Comparison of ENCODE assay signal across 8 cellular contexts in the genomic region with DNA sequence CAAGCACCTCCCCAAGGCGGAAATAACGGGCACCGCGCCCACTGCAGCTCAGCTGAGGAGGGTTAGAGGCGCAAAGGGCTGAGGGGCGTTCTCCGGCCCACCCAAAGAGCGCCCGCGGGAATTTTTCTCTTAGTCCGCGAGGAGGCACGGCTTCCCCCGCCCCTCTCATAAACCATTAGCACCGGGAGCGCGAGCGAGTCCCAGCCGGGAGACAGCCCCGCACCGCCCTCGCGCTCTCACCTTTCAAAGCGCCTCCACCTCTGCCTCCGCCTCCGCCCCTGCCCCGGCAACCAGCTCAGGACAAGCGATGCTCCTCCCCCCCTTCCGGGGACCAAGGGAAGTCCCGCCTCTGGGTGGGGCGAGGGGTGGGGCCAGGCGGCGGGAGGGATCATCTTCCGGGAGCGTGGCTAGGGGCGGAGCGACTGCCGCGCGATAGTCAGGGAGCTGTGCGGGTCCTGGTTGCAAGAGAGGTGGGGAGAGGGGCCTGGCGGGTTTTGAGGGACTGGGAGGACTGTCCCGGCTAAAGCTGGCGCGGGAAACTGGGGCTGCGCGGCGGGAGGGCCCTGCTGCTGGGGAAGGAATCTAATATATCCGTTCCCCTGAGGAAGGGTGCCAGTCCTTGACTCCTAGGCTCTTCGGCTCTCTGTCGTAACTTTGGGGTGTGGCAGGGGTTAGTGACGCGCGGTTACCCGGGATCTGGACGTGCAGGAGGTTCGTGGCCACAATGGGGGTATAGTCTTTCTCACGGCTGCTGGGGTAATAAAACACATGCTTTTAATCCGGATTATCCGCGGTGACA. TPM values are rescaled to one million over a fixed set of nuclear protein-coding genes. Genes with fewer than 3 reads are reported as not detected.
DNase-seq lines count a peak whose midpoint lies in the region; FAIRE-seq and TF ChIP-seq lines count a peak whose summit lies in the region.

A gene (minus strand): TSS at position 309 of the 799 bp plus-strand sequence. CDS start 5,165 bp downstream, outside the sequence.
A gene (plus strand): TSS at position 410 of the 799 bp plus-strand sequence. CDS start 637 bp downstream, outside the sequence.

- H4K91ac ChIP-seq in neuronal stem cell (ENCODE audit: low read depth, low read length, poor library complexity): no peak within 1 kb of the TSS

- H3K36me3 ChIP-seq in MM.1S (replicated peaks; ENCODE audit: insufficient read depth, low read length): no peaks in the 10 kb centered on the region
- peaks cover 0 to 42% of the 10 kb centered on the region in 2 donors for H3K36me3 ChIP-seq in neuronal stem cell (replicated peaks in 1 of 2; ENCODE audit: control insufficient read depth in 2 of 2, insufficient read depth in 2 of 2, low read length in 2 of 2)
- peaks cover 0 to 5% (median 0%) of the 10 kb centered on the region in 5 donors for H3K36me3 ChIP-seq in subcutaneous abdominal adipose tissue (ENCODE audit: control insufficient read depth in 5 of 5, insufficient read depth in 5 of 5, low read length in 5 of 5)

- no peaks in the 10 kb centered on the region for H3K9me3 ChIP-seq in MM.1S (replicated peaks; ENCODE audit: insufficient read depth, low read length)
- peaks cover 6 to 31% of the 10 kb centered on the region in 2 donors for H3K9me3 ChIP-seq in neuronal stem cell (replicated peaks in 1 of 2; ENCODE audit: control insufficient read depth in 2 of 2, insufficient read depth in 1 of 2, low read depth in 1 of 2, low read length in 2 of 2)
- H3K9me3 ChIP-seq in subcutaneous abdominal adipose tissue (ENCODE audit: control insufficient read depth in 5 of 5, low read length in 5 of 5): no peaks in the 10 kb centered on the region

- H3K27ac ChIP-seq in MM.1S (ENCODE audit: low read length) (peak within 1 kb of the TSS; percentile 39; the same call in 1 of the 2 replicates), neuronal stem cell (replicated peaks; ENCODE audit: low read length) (peak within 1 kb of the TSS; percentile 100), subcutaneous abdominal adipose tissue (ENCODE audit: low read depth, low read length) (peak within 1 kb of the TSS; percentile 90)

- no CpG with 5 or more reads among the region's 61 CpGs for WGBS in neuronal stem cell (ENCODE audit: extremely low coverage in 2 of 2, insufficient read length in 2 of 2, insufficient replicate concordance in 1 of 2), 2 donors

- 0 out of 2 replicates have a peak, but pooled peaks cover 5% of the 10 kb centered on the region for H3K4me1 ChIP-seq in MM.1S (ENCODE audit: low read length)
- peaks cover 0 to 6% of the 10 kb centered on the region in 2 donors for H3K4me1 ChIP-seq in neuronal stem cell (ENCODE audit: control insufficient read depth in 2 of 2, insufficient read depth in 1 of 2, low read depth in 1 of 2, low read length in 2 of 2)
- H3K4me1 ChIP-seq in subcutaneous abdominal adipose tissue (ENCODE audit: control insufficient read depth in 5 of 5, insufficient read depth in 5 of 5, low read length in 5 of 5): peaks cover 0 to 25% (median 22%) of the 10 kb centered on the region in 5 donors

- H3K79me2 ChIP-seq in MM.1S (ENCODE audit: low read length): peaks cover 19% of the 10 kb centered on the region

- peak; percentile 94 for DNase-seq in HCEC 1CT
- peak; percentile 94 for DNase-seq in MM.1S
- peak; percentile 84 for DNase-seq in SHP77 treated with DMSO at 0.1 percent for 48 hours (lab: John Stamatoyannopoulos, UW)
- peak; percentile 99 for DNase-seq in activated gamma-delta T cell treated with Interleukin-2 at 50 U/mL for 16 hours
- DNase-seq in foreskin melanocyte: peak; percentile 83
- peak; percentile 96 for DNase-seq in neuronal stem cell (ENCODE audit: low spot score)

- H3K14ac ChIP-seq in neuronal stem cell (ENCODE audit: low read length): no peak within 1 kb of the TSS

- no peaks in the 10 kb centered on the region for H3K79me1 ChIP-seq in neuronal stem cell (ENCODE audit: low read depth, low read length)

- H3K18ac ChIP-seq in neuronal stem cell (ENCODE audit: low read length): peak within 1 kb of the TSS; percentile 97

- no peaks in the 10 kb centered on the region for H3K27me3 ChIP-seq in MM.1S (replicated peaks; ENCODE audit: insufficient read depth, low read length)
- no peaks in the 10 kb centered on the region for H3K27me3 ChIP-seq in neuronal stem cell (ENCODE audit: control insufficient read depth in 3 of 3, insufficient read depth in 3 of 3, low read depth in 1 of 3, low read length in 3 of 3)
- H3K27me3 ChIP-seq in subcutaneous abdominal adipose tissue (ENCODE audit: control insufficient read depth in 5 of 5, insufficient read depth in 4 of 5, low read length in 5 of 5): no peaks in the 10 kb centered on the region

- peak within 1 kb of the TSS; percentile 90 for H2BK5ac ChIP-seq in neuronal stem cell (ENCODE audit: low read length)

- H3K9me2 ChIP-seq in MM.1S (replicated peaks; ENCODE audit: insufficient read depth, low read length): no peaks in the 10 kb centered on the region

- peak within 1 kb of the TSS; percentile 65 for H3K9ac ChIP-seq in MM.1S (ENCODE audit: low read length)
- peak within 1 kb of the TSS; percentile 87 for H3K9ac ChIP-seq in neuronal stem cell (ENCODE audit: low read depth, low read length, poor library complexity)
- peak within 1 kb of the TSS; percentile 73 to 98 (median 96) for H3K9ac ChIP-seq in subcutaneous abdominal adipose tissue (ENCODE audit: low read length in 5 of 5)

- peak within 1 kb of the TSS; percentile 28 for H2BK120ac ChIP-seq in neuronal stem cell (ENCODE audit: low read depth, low read length)

- H4K20me1 ChIP-seq in MM.1S (ENCODE audit: insufficient read depth, low read length): no peaks in the 10 kb centered on the region

- no peak within 1 kb of the TSS for H2BK12ac ChIP-seq in neuronal stem cell (ENCODE audit: low read length)

- peak; percentile 84 for FAIRE-seq in G401.6 (lab: Jason Lieb, UNC)

- H3K4ac ChIP-seq in neuronal stem cell (ENCODE audit: low read length): no peak within 1 kb of the TSS

- peak within 1 kb of the TSS; percentile 89 for H3K4me2 ChIP-seq in MM.1S (ENCODE audit: low read depth, low read length)
- H3K4me2 ChIP-seq in neuronal stem cell (ENCODE audit: insufficient read depth, low read length, poor library complexity, severe bottlenecking): peak within 1 kb of the TSS; percentile 75

- no peak within 1 kb of the TSS for H2AK5ac ChIP-seq in neuronal stem cell (ENCODE audit: low read depth, low read length)

- no peak for TF ChIP-seq CTCF in MM.1S (IDR thresholded peaks at IDR 0.05; ENCODE audit: low read length)

- H3K4me3 ChIP-seq in MM.1S (ENCODE audit: low read length) (peak within 1 kb of the TSS; percentile 82), neuronal stem cell (ENCODE audit: low read length in 2 of 2) (peak within 1 kb of the TSS; percentile 92 to 94), subcutaneous abdominal adipose tissue (ENCODE audit: low read depth in 1 of 5, low read length in 5 of 5) (peak within 1 kb of the TSS; percentile 91 to 98 (median 95))

- H3K23ac ChIP-seq in neuronal stem cell (ENCODE audit: low read depth, low read length, poor library complexity): peak within 1 kb of the TSS; percentile 75

- no peaks in the 10 kb centered on the region for H3F3A ChIP-seq in MM.1S (ENCODE audit: insufficient read depth, low read length)

- H2AFZ ChIP-seq in MM.1S (ENCODE audit: low read length): peak within 1 kb of the TSS; percentile 91
- peak within 1 kb of the TSS; percentile 97 for H2AFZ ChIP-seq in neuronal stem cell (ENCODE audit: low read length)

- H4K8ac ChIP-seq in neuronal stem cell (ENCODE audit: low read depth, low read length): peak within 1 kb of the TSS; percentile 29

- peak within 1 kb of the TSS; percentile 87 for H2BK15ac ChIP-seq in neuronal stem cell (ENCODE audit: low read length)

RNA-seq across cellular contexts. Expression of the first gene that starts in this region (rescaled TPM):
- 30.6 TPM for polyA plus RNA-seq in neuronal stem cell (2013, experiment 1 of 2)
- 33.0 TPM for polyA plus RNA-seq in neuronal stem cell (2013, experiment 2 of 2)

RNA-seq across cellular contexts. Expression of the second gene that starts in this region (rescaled TPM):
- 6.4 TPM for polyA plus RNA-seq in neuronal stem cell (2013, experiment 1 of 2)
- polyA plus RNA-seq in neuronal stem cell (2013, experiment 2 of 2): 6.1 TPM

Comparison
In these comparisons a context has a peak if more than half of its experiments do, and no peak if none do; other contexts are left out.
1. Peak in every context shown above with its lines: DNase-seq, H3K4me3 ChIP-seq and H3K27ac ChIP-seq.
2. H3K27ac ChIP-seq: peak in every context shown above with its lines; median percentile 100 in neuronal stem cell; 90 in subcutaneous abdominal adipose tissue; 39 in MM.1S.